Comparison of ENCODE assay signal across 19 cellular contexts in genomic region chr20:60086936-60087562, GRCh38.
DNase-seq lines count a peak whose midpoint lies in the region; ATAC-seq, FAIRE-seq and TF ChIP-seq lines count a peak whose summit lies in the region.
"Had no signal": no experiment of that assay in that cellular context is flagged by ENCODE, and none has a peak within 500 bp of the region (broad histone marks: within the 10 kb centered on the region; RNA-seq: fewer than 3 reads in every experiment).

No MANE protein-coding gene starts in this region.

- no peak for FAIRE-seq in A549 (lab: Jason Lieb, UNC)
- FAIRE-seq: endothelial cell of umbilical vein, G401.6, GM18507, pancreas had no signal

- no peaks in the 10 kb centered on the region for H3K9me3 Mint-ChIP-seq in activated T-helper 17 cell treated with anti-CD3 and anti-CD28 coated beads, Interleukin-2, amount 50 U/mL, for 72 hours
- H3K9me3 Mint-ChIP-seq in naive thymus-derived CD8-positive, alpha-beta T cell: peaks cover 0 to 3% (median 0%) of the 10 kb centered on the region in 9 donors

- DNase-seq in A549 (ENCODE audit: low read depth in 1 of 2, low spot score in 1 of 2) (no peak), Daoy (ENCODE audit: low read depth) (peak; percentile 25), DMS79 treated with DMSO at 0.1 percent for 48 hours (lab: John Stamatoyannopoulos, UW) (no peak), inferior parietal cortex (ENCODE audit: extremely low spot score) (no peak)
- DNase-seq in naive thymus-derived CD8-positive, alpha-beta T cell: no peak
- DNase-seq in activated CD4-positive, CD25-positive, alpha-beta regulatory T cell treated with anti-CD3 and anti-CD28 coated beads, Interleukin-2, amount 50 U/mL, for 72 hours: no peak
- DNase-seq: GOT3, MG63, OCI-M1, pancreas had no signal

- peak overlapping the region; percentile 41 for H3K4me3 ChIP-seq in A549
- H3K4me3 ChIP-seq: BLaER1, hepatocyte, MG63 had no signal

- POLR2A ChIA-PET in A549 (lab: Yijun Ruan, JAX): no interaction called here
- POLR2A ChIA-PET in naive thymus-derived CD8-positive, alpha-beta T cell (lab: Charles Lee): no interaction called here

- no peak for TF ChIP-seq CTCF in A549 (IDR thresholded peaks at IDR 0.05)

- no peak for TF ChIP-seq EP300 in A549 (IDR thresholded peaks at IDR 0.05)

- no peaks in the 10 kb centered on the region for H3K4me1 Mint-ChIP-seq in activated T-helper 17 cell treated with anti-CD3 and anti-CD28 coated beads, Interleukin-2, amount 50 U/mL, for 72 hours
- H3K4me1 Mint-ChIP-seq in naive thymus-derived CD8-positive, alpha-beta T cell: peaks cover 0 to 5% (median under 1%) of the 10 kb centered on the region in 4 donors

- H3K4me1 ChIP-seq in A549: no peaks in the 10 kb centered on the region
- H3K4me1 ChIP-seq: BLaER1, breast epithelium, pancreas had no signal

- TF ChIP-seq RAD21 in A549 (conservative IDR thresholded peaks at IDR 0.05 in 1 of 2, IDR thresholded peaks at IDR 0.05 in 1 of 2): no peak

- H3K4me2 ChIP-seq in A549: peak overlapping the region; percentile 79
- H3K4me2 ChIP-seq: BLaER1, hepatocyte had no signal

- WGBS in A549 (ENCODE audit: missing lambda C conversion rate): 92% methylated on average over 3 of the region's 27 CpGs

- H3K9me3 ChIP-seq in A549: peaks cover 4% of the 10 kb centered on the region; the same call in 1 of the 3 replicates
- H3K9me3 ChIP-seq: breast epithelium, MG63, pancreas had no signal

- no peak for ATAC-seq in A549
- ATAC-seq in activated T-helper 17 cell treated with anti-CD3 and anti-CD28 coated beads, Interleukin-2, amount 50 U/mL, for 72 hours (replicated peaks): no peak
- ATAC-seq in naive thymus-derived CD8-positive, alpha-beta T cell: no peak
- no peak for ATAC-seq in HG02970 (IDR thresholded peaks at IDR 0.05; ENCODE audit: low FRiP score, unreplicated experiment)
- ATAC-seq: activated CD4-positive, alpha-beta T cell treated with anti-CD3 and anti-CD28 coated beads for 36 hours; pancreas had no signal

- peak overlapping the region; percentile 42 for H3K4me3 Mint-ChIP-seq in activated T-helper 17 cell treated with anti-CD3 and anti-CD28 coated beads, Interleukin-2, amount 50 U/mL, for 72 hours
- H3K4me3 Mint-ChIP-seq in naive thymus-derived CD8-positive, alpha-beta T cell: peak overlapping the region in 9 of 10 donors; percentile 20 to 70 (median 44)

- peak overlapping the region in 1 of 2 experiments; percentile 73; a peak in 3 of 6 replicates for H3K27ac ChIP-seq in A549
- H3K27ac ChIP-seq: BLaER1, breast epithelium, hepatocyte, pancreas had no signal

- CTCF ChIA-PET in A549 (lab: Yijun Ruan, JAX): interaction anchor here (1.6 kb wide), 1 partner anchor 124 kb away, joined by 3 read pairs; no protein-coding TSS in a partner anchor

- no peak overlapping the region for H3K27ac Mint-ChIP-seq in activated T-helper 17 cell treated with anti-CD3 and anti-CD28 coated beads, Interleukin-2, amount 50 U/mL, for 72 hours
- H3K27ac Mint-ChIP-seq in naive thymus-derived CD8-positive, alpha-beta T cell: no peak overlapping the region
- H3K27ac Mint-ChIP-seq: activated CD4-positive, alpha-beta T cell treated with anti-CD3 and anti-CD28 coated beads for 36 hours had no signal

- TF ChIP-seq POLR2A in A549 (IDR thresholded peaks at IDR 0.05; ENCODE audit: low read length): no peak

- no peaks in the 10 kb centered on the region for H3K36me3 Mint-ChIP-seq in activated T-helper 17 cell treated with anti-CD3 and anti-CD28 coated beads, Interleukin-2, amount 50 U/mL, for 72 hours (ENCODE audit: low read depth)
- peaks cover 0 to 2% (median under 1%) of the 10 kb centered on the region in 3 donors for H3K36me3 Mint-ChIP-seq in naive thymus-derived CD8-positive, alpha-beta T cell

- peaks cover 12% of the 10 kb centered on the region for H3K27me3 Mint-ChIP-seq in activated T-helper 17 cell treated with anti-CD3 and anti-CD28 coated beads, Interleukin-2, amount 50 U/mL, for 72 hours
- H3K27me3 Mint-ChIP-seq in naive thymus-derived CD8-positive, alpha-beta T cell: peaks cover 6 to 67% (median 44%) of the 10 kb centered on the region in 5 donors

TF ChIP-seq in A549, 52 proteins besides CTCF, POLR2A, EP300 and RAD21:
- TF ChIP-seq POLR2AphosphoS2 (conservative IDR thresholded peaks at IDR 0.05; ENCODE audit: low read length) (no peak), NR3C1 (IDR thresholded peaks at IDR 0.05) (no peak), CHD2 (IDR thresholded peaks at IDR 0.05; ENCODE audit: low read length, partially characterized antibody) (no peak), ZFP36 (IDR thresholded peaks at IDR 0.05; ENCODE audit: borderline replicate concordance, partially characterized antibody) (no peak), MAX (IDR thresholded peaks at IDR 0.05) (no peak), MYC (IDR thresholded peaks at IDR 0.05; ENCODE audit: borderline replicate concordance, low read length) (no peak), HEYL (CRISPR knock-in tag; IDR thresholded peaks at IDR 0.05) (no peak), CEBPB (IDR thresholded peaks at IDR 0.05) (no peak), ATOH8 (CRISPR knock-in tag; IDR thresholded peaks at IDR 0.05; ENCODE audit: low read depth) (no peak), KDM1A (IDR thresholded peaks at IDR 0.05; ENCODE audit: low read depth) (no peak), ESRRA (IDR thresholded peaks at IDR 0.05; ENCODE audit: borderline replicate concordance, low read length) (no peak), NFE2L2 (conservative IDR thresholded peaks at IDR 0.05; ENCODE audit: low read length) (no peak), RFX5 (IDR thresholded peaks at IDR 0.05) (no peak), E2F6 (IDR thresholded peaks at IDR 0.05; ENCODE audit: borderline replicate concordance, low read depth) (no peak), CHD4 (IDR thresholded peaks at IDR 0.05; ENCODE audit: borderline replicate concordance) (no peak), HOXB13 (CRISPR knock-in tag; IDR thresholded peaks at IDR 0.05; ENCODE audit: low read depth) (no peak)
- TF ChIP-seq, protein P1, sequence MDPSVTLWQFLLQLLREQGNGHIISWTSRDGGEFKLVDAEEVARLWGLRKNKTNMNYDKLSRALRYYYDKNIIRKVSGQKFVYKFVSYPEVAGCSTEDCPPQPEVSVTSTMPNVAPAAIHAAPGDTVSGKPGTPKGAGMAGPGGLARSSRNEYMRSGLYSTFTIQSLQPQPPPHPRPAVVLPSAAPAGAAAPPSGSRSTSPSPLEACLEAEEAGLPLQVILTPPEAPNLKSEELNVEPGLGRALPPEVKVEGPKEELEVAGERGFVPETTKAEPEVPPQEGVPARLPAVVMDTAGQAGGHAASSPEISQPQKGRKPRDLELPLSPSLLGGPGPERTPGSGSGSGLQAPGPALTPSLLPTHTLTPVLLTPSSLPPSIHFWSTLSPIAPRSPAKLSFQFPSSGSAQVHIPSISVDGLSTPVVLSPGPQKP (IDR thresholded peaks at IDR 0.05; ENCODE audit: low read depth, low read length): no peak
- TF ChIP-seq, protein P2, sequence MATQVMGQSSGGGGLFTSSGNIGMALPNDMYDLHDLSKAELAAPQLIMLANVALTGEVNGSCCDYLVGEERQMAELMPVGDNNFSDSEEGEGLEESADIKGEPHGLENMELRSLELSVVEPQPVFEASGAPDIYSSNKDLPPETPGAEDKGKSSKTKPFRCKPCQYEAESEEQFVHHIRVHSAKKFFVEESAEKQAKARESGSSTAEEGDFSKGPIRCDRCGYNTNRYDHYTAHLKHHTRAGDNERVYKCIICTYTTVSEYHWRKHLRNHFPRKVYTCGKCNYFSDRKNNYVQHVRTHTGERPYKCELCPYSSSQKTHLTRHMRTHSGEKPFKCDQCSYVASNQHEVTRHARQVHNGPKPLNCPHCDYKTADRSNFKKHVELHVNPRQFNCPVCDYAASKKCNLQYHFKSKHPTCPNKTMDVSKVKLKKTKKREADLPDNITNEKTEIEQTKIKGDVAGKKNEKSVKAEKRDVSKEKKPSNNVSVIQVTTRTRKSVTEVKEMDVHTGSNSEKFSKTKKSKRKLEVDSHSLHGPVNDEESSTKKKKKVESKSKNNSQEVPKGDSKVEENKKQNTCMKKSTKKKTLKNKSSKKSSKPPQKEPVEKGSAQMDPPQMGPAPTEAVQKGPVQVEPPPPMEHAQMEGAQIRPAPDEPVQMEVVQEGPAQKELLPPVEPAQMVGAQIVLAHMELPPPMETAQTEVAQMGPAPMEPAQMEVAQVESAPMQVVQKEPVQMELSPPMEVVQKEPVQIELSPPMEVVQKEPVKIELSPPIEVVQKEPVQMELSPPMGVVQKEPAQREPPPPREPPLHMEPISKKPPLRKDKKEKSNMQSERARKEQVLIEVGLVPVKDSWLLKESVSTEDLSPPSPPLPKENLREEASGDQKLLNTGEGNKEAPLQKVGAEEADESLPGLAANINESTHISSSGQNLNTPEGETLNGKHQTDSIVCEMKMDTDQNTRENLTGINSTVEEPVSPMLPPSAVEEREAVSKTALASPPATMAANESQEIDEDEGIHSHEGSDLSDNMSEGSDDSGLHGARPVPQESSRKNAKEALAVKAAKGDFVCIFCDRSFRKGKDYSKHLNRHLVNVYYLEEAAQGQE (IDR thresholded peaks at IDR 0.05): no peak
TF ChIP-seq in A549: peak in this region for 0.
